Comparison of ENCODE assay signal across 15 cellular contexts in the genomic region with DNA sequence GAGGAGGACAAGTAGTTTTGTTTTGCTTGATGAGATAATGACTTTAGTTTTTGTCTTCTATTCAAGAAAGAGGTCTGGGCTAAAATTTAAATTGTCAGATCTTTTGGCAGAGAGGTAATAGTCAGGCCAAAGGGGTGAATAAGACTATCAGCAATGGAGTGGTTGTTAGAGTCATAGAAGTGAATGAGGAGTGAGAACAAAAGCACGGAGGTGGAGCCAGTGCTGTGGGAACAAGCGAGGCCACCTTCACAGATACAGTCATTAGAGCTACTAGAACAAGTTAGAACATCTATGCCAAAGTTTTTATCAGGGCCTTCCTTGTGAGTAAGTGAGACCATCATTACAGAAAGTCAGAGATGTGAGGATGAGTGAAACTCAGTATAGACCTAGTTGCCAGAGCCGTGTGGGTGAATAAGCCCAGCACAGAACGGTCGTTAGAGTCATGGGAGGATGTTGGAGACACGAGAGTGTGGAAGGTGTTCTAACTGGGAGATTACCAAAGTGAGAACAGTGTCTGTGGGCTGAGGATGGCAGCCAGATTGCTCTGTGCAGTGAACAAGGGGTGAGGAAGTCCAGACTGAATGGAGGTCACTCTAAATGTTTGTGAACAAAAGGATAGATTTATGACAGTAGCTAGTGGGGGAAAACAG.
"Had no signal": no experiment of that assay in that cellular context is flagged by ENCODE, and none has a peak within 500 bp of the region (broad histone marks: within the 10 kb centered on the region; RNA-seq: fewer than 3 reads in every experiment).

No MANE protein-coding gene starts in this region.

- H3K9me3 ChIP-seq: pancreas had no signal

- H3K27ac ChIP-seq: heart right ventricle, pancreas had no signal

- H3K27ac Mint-ChIP-seq: progenitor cell of endocrine pancreas had no signal

- H3K4me2 ChIP-seq: smooth muscle cell had no signal

- H3K4me1 ChIP-seq: heart right ventricle, pancreas had no signal

- DNase-seq: dermis blood vessel endothelial cell; erythroblast; foreskin melanocyte; heart right ventricle; hypothalamus; kidney glomerular epithelial cell; naive thymus-derived CD4-positive, alpha-beta T cell; nucleus accumbens; pancreas; right cardiac atrium; stimulated activated CD4-positive, alpha-beta T cell treated with anti-CD3 and anti-CD28 coated beads, Interleukin-2, amount 100 ng/mL, for 48 hours; stimulated activated naive CD4-positive, alpha-beta T cell treated with Interleukin-2 at 50 U/mL for 16 hours; trophoblast cell had no signal

- ATAC-seq: heart right ventricle; naive thymus-derived CD4-positive, alpha-beta T cell; pancreas; right cardiac atrium had no signal

- H3K4me3 Mint-ChIP-seq: naive thymus-derived CD4-positive, alpha-beta T cell had no signal

- H3K27me3 ChIP-seq: heart right ventricle, pancreas had no signal

- H3K4me3 ChIP-seq: heart right ventricle, pancreas, smooth muscle cell had no signal

- H3K36me3 ChIP-seq: heart right ventricle, pancreas had no signal

- H3K27me3 Mint-ChIP-seq: naive thymus-derived CD4-positive, alpha-beta T cell; progenitor cell of endocrine pancreas had no signal
